ENCODE assay signal across 13 cellular contexts in the genomic region with DNA sequence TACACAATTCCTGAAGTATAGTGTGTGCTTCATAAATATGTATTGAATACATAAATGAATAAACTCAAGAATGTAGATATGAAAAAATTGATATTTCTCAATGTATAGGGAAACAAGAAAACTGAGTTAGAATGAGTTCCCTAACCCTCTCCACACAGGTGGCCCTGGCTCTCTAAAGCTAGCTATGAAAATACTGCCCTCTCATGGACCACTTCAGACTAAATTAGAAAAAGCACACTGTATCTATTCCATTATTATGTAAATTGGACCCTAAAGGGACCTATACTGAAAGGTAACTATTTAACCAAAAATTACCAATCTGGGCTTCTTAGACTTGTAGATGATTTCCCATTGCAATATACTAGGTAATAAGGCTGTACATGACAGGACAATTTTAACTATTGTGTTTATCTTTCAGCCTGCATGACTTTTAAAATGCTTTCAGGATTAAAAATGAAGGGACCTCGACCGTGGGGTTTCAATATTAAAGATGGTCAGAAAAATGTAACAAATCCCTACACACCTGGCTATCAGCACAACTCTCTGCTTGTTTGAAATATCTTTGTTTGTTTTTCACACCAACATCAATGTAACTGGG.
DNase-seq lines count a peak whose midpoint lies in the region; ATAC-seq and TF ChIP-seq lines count a peak whose summit lies in the region.
"Had no signal": no experiment of that assay in that cellular context is flagged by ENCODE, and none has a peak within 500 bp of the region (broad histone marks: within the 10 kb centered on the region; RNA-seq: fewer than 3 reads in every experiment).

No MANE protein-coding gene starts in this region.

- no peaks in the 10 kb centered on the region for H4K20me1 ChIP-seq in PC-3 (ENCODE audit: low read length)
- no peaks in the 10 kb centered on the region for H4K20me1 ChIP-seq in hepatocyte (ENCODE audit: insufficient read depth, poor library complexity, severe bottlenecking)

- no peaks in the 10 kb centered on the region for H3K36me3 ChIP-seq in cardiac muscle cell
- no peaks in the 10 kb centered on the region for H3K36me3 ChIP-seq in PC-3 (ENCODE audit: low read depth, low read length)
- no peaks in the 10 kb centered on the region for H3K36me3 ChIP-seq in hepatocyte (replicated peaks; ENCODE audit: insufficient read depth, low read depth)
- H3K36me3 ChIP-seq in esophagus squamous epithelium, result no peaks in the 10 kb centered on the region
- H3K36me3 ChIP-seq: MG63 had no signal

- H3F3A ChIP-seq in PC-3 (ENCODE audit: low read length, unreplicated experiment), result no peaks in the 10 kb centered on the region

- TF ChIP-seq CTCF in cardiac muscle cell (IDR thresholded peaks at IDR 0.05; ENCODE audit: low read depth, low read length) (peak; percentile 32), PC-3 (conservative IDR thresholded peaks at IDR 0.05; ENCODE audit: low read depth, low read length) (peak; percentile 44), hepatocyte (IDR thresholded peaks at IDR 0.05; ENCODE audit: poor library complexity) (peak; percentile 55), esophagus squamous epithelium (IDR thresholded peaks at IDR 0.05) (no peak)

- H3K9ac ChIP-seq in PC-3 (ENCODE audit: low read length), result no peak overlapping the region

- intact Hi-C loops in left cardiac atrium (cut with DNase I), result no loop called here
- intact Hi-C loops in PC-3 (cut with micrococcal nuclease), result no loop called here
- intact Hi-C loops in esophagus squamous epithelium (cut with DNase I), result no loop called here

- H3K9me3 ChIP-seq in cardiac muscle cell (ENCODE audit: low read depth) (no peaks in the 10 kb centered on the region), PC-3 (ENCODE audit: low read length) (0 out of 2 replicates have a peak, but pooled peaks cover 5% of the 10 kb centered on the region), hepatocyte (ENCODE audit: low read depth) (no peaks in the 10 kb centered on the region), esophagus squamous epithelium (no peaks in the 10 kb centered on the region)
- H3K9me3 ChIP-seq: MG63 had no signal

- no peak overlapping the region for H2AFZ ChIP-seq in PC-3 (ENCODE audit: low read length)
- no peak overlapping the region for H2AFZ ChIP-seq in hepatocyte

- no TSS peak for BruUV-seq in PC-3 (replicated peaks; lab: Mats Ljungman, UMichigan)

- H3K4me2 ChIP-seq in PC-3 (ENCODE audit: low read length) (no peak overlapping the region), hepatocyte (no peak overlapping the region)

- H3K9me2 ChIP-seq in PC-3 (replicated peaks; ENCODE audit: low read length), result no peaks in the 10 kb centered on the region
- no peaks in the 10 kb centered on the region for H3K9me2 ChIP-seq in hepatocyte (replicated peaks; ENCODE audit: insufficient read depth)

- POLR2A ChIA-PET in PC-3 (lab: Charles Lee; ENCODE audit: unreplicated experiment), result no interaction called here

- H3K4me1 Mint-ChIP-seq in stimulated activated naive CD8-positive, alpha-beta T cell treated with anti-CD3 and anti-CD28 coated beads, Interleukin-15, amount 100 ng/mL, for 72 hours, result no peaks in the 10 kb centered on the region

- H3K79me2 ChIP-seq in PC-3 (ENCODE audit: low read length) (no peaks in the 10 kb centered on the region), hepatocyte (no peaks in the 10 kb centered on the region)

- H3K4me1 ChIP-seq in cardiac muscle cell (ENCODE audit: low read depth) (peaks cover 20% of the 10 kb centered on the region), PC-3 (ENCODE audit: insufficient read depth, low read length) (no peaks in the 10 kb centered on the region), hepatocyte (ENCODE audit: insufficient read depth) (no peaks in the 10 kb centered on the region), esophagus squamous epithelium (no peaks in the 10 kb centered on the region)

- peaks cover 0 to 10% of the 10 kb centered on the region in 2 donors for H3K9me3 Mint-ChIP-seq in stimulated activated naive CD8-positive, alpha-beta T cell treated with anti-CD3 and anti-CD28 coated beads, Interleukin-15, amount 100 ng/mL, for 72 hours

- H3K27me3 ChIP-seq in cardiac muscle cell (no peaks in the 10 kb centered on the region), PC-3 (ENCODE audit: low read length) (no peaks in the 10 kb centered on the region), hepatocyte (no peaks in the 10 kb centered on the region), esophagus squamous epithelium (no peaks in the 10 kb centered on the region)
- H3K27me3 ChIP-seq: MG63 had no signal

- H3K27ac ChIP-seq in cardiac muscle cell (no peak overlapping the region), PC-3 (ENCODE audit: low read length) (no peak overlapping the region), hepatocyte (no peak overlapping the region), esophagus squamous epithelium (no peak overlapping the region)

- ATAC-seq in left cardiac atrium, result no peak
- no peak for ATAC-seq in PC-3
- ATAC-seq in stimulated activated naive CD8-positive, alpha-beta T cell treated with anti-CD3 and anti-CD28 coated beads, Interleukin-15, amount 100 ng/mL, for 72 hours, result no peak

- H3K27ac Mint-ChIP-seq in stimulated activated naive CD8-positive, alpha-beta T cell treated with anti-CD3 and anti-CD28 coated beads, Interleukin-15, amount 100 ng/mL, for 72 hours, result no peak overlapping the region

- WGBS in hepatocyte (ENCODE audit: low lambda C conversion rate, missing lambda C conversion rate), result 91% methylated on average over 2 of the region's 2 CpGs
- WGBS in esophagus squamous epithelium, 2 donors, result 37 to 39% methylated on average over 2 of the region's 2 CpGs

- H3K27me3 Mint-ChIP-seq in stimulated activated naive CD8-positive, alpha-beta T cell treated with anti-CD3 and anti-CD28 coated beads, Interleukin-15, amount 100 ng/mL, for 72 hours, result no peaks in the 10 kb centered on the region

- H3K4me3 Mint-ChIP-seq in stimulated activated naive CD8-positive, alpha-beta T cell treated with anti-CD3 and anti-CD28 coated beads, Interleukin-15, amount 100 ng/mL, for 72 hours, result no peak overlapping the region

- H3K4me3 ChIP-seq in cardiac muscle cell (no peak overlapping the region), PC-3 (ENCODE audit: low read length) (no peak overlapping the region), hepatocyte (no peak overlapping the region), esophagus squamous epithelium (no peak overlapping the region)
- H3K4me3 ChIP-seq: MG63 had no signal

- TF ChIP-seq POLR2A in esophagus squamous epithelium (IDR thresholded peaks at IDR 0.05), result no peak

- DNase-seq in cardiac muscle cell (ENCODE audit: low read depth in 1 of 2, low spot score in 1 of 2) (peak; percentile 25 to 33), left cardiac atrium (no peak), PC-3 (peak; percentile 19), hepatocyte (ENCODE audit: low spot score) (peak; percentile 43), esophagus squamous epithelium (lab: John Stamatoyannopoulos, UW) (no peak)
- DNase-seq in activated CD4-positive, CD25-positive, alpha-beta regulatory T cell treated with anti-CD3 and anti-CD28 coated beads, Interleukin-2, amount 50 U/mL, for 72 hours, result no peak
- DNase-seq in stimulated activated CD4-positive, alpha-beta T cell treated with anti-CD3 and anti-CD28 coated beads, Interleukin-4, amount 100 ng/mL, for 4 hours, result no peak
- DNase-seq in stimulated activated naive CD8-positive, alpha-beta T cell treated with anti-CD3 and anti-CD28 coated beads, Interleukin-15, amount 100 ng/mL, for 72 hours, result no peak
- DNase-seq: activated T-cell treated with anti-CD3 and anti-CD28 coated beads, Interleukin-2, amount 50 U/mL, for 48 hours; effector CD4-positive, alpha-beta T cell; MG63; posterior cingulate gyrus; T-helper 2 cell had no signal

- CTCF ChIA-PET in PC-3 (lab: Charles Lee), result no interaction called here

Comparison
In these comparisons a context has a peak if more than half of its experiments do, and no peak if none do; other contexts are left out.
1. DNase-seq: peak in cardiac muscle cell (2 of 2), PC-3 (single experiment) and hepatocyte (single experiment); none in left cardiac atrium (single experiment), activated CD4-positive, CD25-positive, alpha-beta regulatory T cell treated with anti-CD3 and anti-CD28 coated beads, Interleukin-2, amount 50 U/mL, for 72 hours (single experiment), stimulated activated CD4-positive, alpha-beta T cell treated with anti-CD3 and anti-CD28 coated beads, Interleukin-4, amount 100 ng/mL, for 4 hours (0 of 2), esophagus squamous epithelium (single experiment) and stimulated activated naive CD8-positive, alpha-beta T cell treated with anti-CD3 and anti-CD28 coated beads, Interleukin-15, amount 100 ng/mL, for 72 hours (0 of 2).
2. CTCF ChIP-seq: peak in cardiac muscle cell (single experiment), PC-3 (single experiment) and hepatocyte (single experiment); none in esophagus squamous epithelium (0 of 6).